In the genomic region with DNA sequence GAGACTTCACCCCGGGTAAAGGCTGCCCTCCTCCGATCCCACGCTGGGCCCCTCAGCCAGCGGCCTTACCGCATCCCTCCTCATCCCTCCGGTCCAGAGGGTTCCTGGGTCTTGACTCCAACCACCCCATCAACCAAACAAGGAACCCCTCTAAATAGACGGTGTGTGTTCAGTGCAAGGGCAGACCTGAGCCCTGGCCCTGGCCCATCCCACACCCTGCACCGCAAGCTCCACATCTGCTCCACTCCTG, we compare ENCODE assay signal across 12 cellular contexts. TPM values are rescaled to one million over a fixed set of nuclear protein-coding genes. Genes with fewer than 3 reads are reported as not detected.
A peak's percentile ranks its signal among the peaks of the same experiment; 100 is the strongest.
DNase-seq lines count a peak whose midpoint lies in the region; ATAC-seq and TF ChIP-seq lines count a peak whose summit lies in the region.
"Had no signal": no experiment of that assay in that cellular context is flagged by ENCODE, and none has a peak within 500 bp of the region (broad histone marks: within the 10 kb centered on the region; RNA-seq: fewer than 3 reads in every experiment).

No MANE protein-coding gene starts in this region.

- peaks cover 3% of the 10 kb centered on the region for H4K20me1 ChIP-seq in H9 (ENCODE audit: control insufficient read depth, insufficient read depth, insufficient read length)

- H2BK120ac ChIP-seq in H9 (ENCODE audit: low read depth, low read length, poor library complexity, severe bottlenecking): no peak overlapping the region

- H4K8ac ChIP-seq in H9 (replicated peaks; ENCODE audit: insufficient read length, low read depth, low read length): no peak overlapping the region

- H3K9me3 ChIP-seq in H9 (ENCODE audit: control insufficient read depth, low read depth, low read length): no peaks in the 10 kb centered on the region
- H3K9me3 ChIP-seq in WERI-Rb-1 (ENCODE audit: severe bottlenecking): peaks cover 4% of the 10 kb centered on the region
- no peaks in the 10 kb centered on the region for H3K9me3 ChIP-seq in prostate gland
- H3K9me3 ChIP-seq: psoas muscle had no signal

- H3K9me3 Mint-ChIP-seq in H9: peaks cover 10 to 17% of the 10 kb centered on the region in 2 experiments; a peak in 4 of 5 replicates

- peaks cover 29 to 37% (median 32%) of the 10 kb centered on the region in 3 experiments for H3K36me3 Mint-ChIP-seq in H9 (ENCODE audit: insufficient read depth in 1 of 3, low read depth in 3 of 3)

- no peak overlapping the region for H3K56ac ChIP-seq in H9 (ENCODE audit: insufficient read length, low read depth, low read length)

- H3K4me3 Mint-ChIP-seq in H9: peak overlapping the region; percentile 71 to 84

- peaks cover 15% of the 10 kb centered on the region for H3K23me2 ChIP-seq in H9 (ENCODE audit: insufficient read length, low read depth, low read length, poor library complexity, severe bottlenecking)

- TF ChIP-seq CTCF in H9 (conservative IDR thresholded peaks at IDR 0.05) (no peak), WERI-Rb-1 (IDR thresholded peaks at IDR 0.05; ENCODE audit: low read depth, low read length) (no peak), prostate gland (IDR thresholded peaks at IDR 0.05) (no peak)

- no peak overlapping the region for H2BK5ac ChIP-seq in H9 (ENCODE audit: insufficient read length, low read length)

- H2AFZ ChIP-seq in H9 (ENCODE audit: low read length): no peak overlapping the region

- peaks cover 22% of the 10 kb centered on the region for H3K27me3 Mint-ChIP-seq in H9 (ENCODE audit: low read depth)

- peak overlapping the region; percentile 10 for H4K91ac ChIP-seq in H9 (ENCODE audit: insufficient read length, low read depth, low read length)

- no peak overlapping the region for H2BK15ac ChIP-seq in H9 (ENCODE audit: low read depth, low read length)

- no peaks in the 10 kb centered on the region for H3K27me3 ChIP-seq in H9 (ENCODE audit: insufficient read depth, low read length)
- no peaks in the 10 kb centered on the region for H3K27me3 ChIP-seq in WERI-Rb-1 (ENCODE audit: insufficient read depth, low read depth, severe bottlenecking)
- no peaks in the 10 kb centered on the region for H3K27me3 ChIP-seq in prostate gland (replicated peaks; ENCODE audit: insufficient read depth)

- WGBS in H9 (ENCODE audit: extremely low coverage, insufficient read length, low lambda C conversion rate): no CpG with 5 or more reads among the region's 8 CpGs
- 91% methylated on average over 8 of the region's 8 CpGs for WGBS in prostate gland

- DNase-seq in H9 (no peak), WERI-Rb-1 (no peak), prostate gland (ENCODE audit: low spot score) (no peak), NCI-H774 (lab: John Stamatoyannopoulos, UW) (no peak)
- DNase-seq: cortex of kidney, mammary epithelial cell had no signal

- intact Hi-C loops in prostate gland (cut with DNase I): no loop called here

- ATAC-seq in HG03039 (IDR thresholded peaks at IDR 0.05; ENCODE audit: unreplicated experiment): no peak
- ATAC-seq in activated CD4-positive, CD25-positive, alpha-beta regulatory T cell treated with anti-CD3 and anti-CD28 coated beads, Interleukin-2, amount 50 U/mL, for 24 hours: no peak

- peaks cover 37% of the 10 kb centered on the region for H3K36me3 ChIP-seq in WERI-Rb-1
- no peaks in the 10 kb centered on the region for H3K36me3 ChIP-seq in prostate gland

- H3K9ac ChIP-seq in H9 (ENCODE audit: extremely low read depth, insufficient read length, low read length): no peak overlapping the region

- H2BK12ac ChIP-seq in H9 (ENCODE audit: insufficient read length, low read depth, low read length): no peak overlapping the region

- H3K27ac ChIP-seq in H9 (ENCODE audit: insufficient read length, low read depth, low read length): no peak overlapping the region
- peak overlapping the region; percentile 94 for H3K27ac ChIP-seq in WERI-Rb-1
- H3K27ac ChIP-seq in prostate gland: no peak overlapping the region
- H3K27ac ChIP-seq: C4-2B, psoas muscle had no signal

- H3K23ac ChIP-seq in H9 (ENCODE audit: insufficient read length, low read depth, low read length): no peak overlapping the region

- H3K14ac ChIP-seq in H9 (ENCODE audit: insufficient read depth, low read length): 0 out of 2 replicates have a peak overlapping the region, but pooled peaks have one; percentile 64

- no peak overlapping the region for H2BK20ac ChIP-seq in H9 (ENCODE audit: low read depth, low read length, poor library complexity, severe bottlenecking)

- H3K4me1 ChIP-seq in H9 (ENCODE audit: insufficient read depth, low read length) (no peaks in the 10 kb centered on the region; the same call in 1 of the 2 replicates), prostate gland (replicated peaks) (no peaks in the 10 kb centered on the region)

- peaks cover 52% of the 10 kb centered on the region for H3K79me2 ChIP-seq in H9 (ENCODE audit: insufficient read depth, low read length)

- no peak overlapping the region for H2AK5ac ChIP-seq in H9 (ENCODE audit: insufficient read length, low read length)

- TF ChIP-seq POLR2A in prostate gland (IDR thresholded peaks at IDR 0.05): no peak

- H4K5ac ChIP-seq in H9 (ENCODE audit: insufficient read length, low read depth, low read length): peak overlapping the region; percentile 48

- peak overlapping the region; percentile 70 for H3K4me2 ChIP-seq in H9 (ENCODE audit: insufficient read depth, insufficient read length, low read length)

- peaks cover 17 to 35% of the 10 kb centered on the region in 2 experiments for H3K4me1 Mint-ChIP-seq in H9

- no peak overlapping the region for H3T11ph ChIP-seq in H9 (ENCODE audit: low read length)

- peaks cover 5% of the 10 kb centered on the region for H3K79me1 ChIP-seq in H9 (ENCODE audit: insufficient read depth, low read depth, low read length, poor library complexity, severe bottlenecking)

- H3K4me3 ChIP-seq in WERI-Rb-1 (ENCODE audit: low read depth, low read length): peak overlapping the region; percentile 73
- peak overlapping the region; percentile 84 for H3K4me3 ChIP-seq in iPS-11a (ENCODE audit: low read depth, low read length)
- H3K4me3 ChIP-seq in prostate gland: peak overlapping the region; percentile 33 to 55

- peak overlapping the region; percentile 69 for H3K18ac ChIP-seq in H9 (ENCODE audit: insufficient read length, low read depth, low read length)

- no peak overlapping the region; the same call in 1 of the 2 replicates for H3K4ac ChIP-seq in H9 (ENCODE audit: low read depth, low read length)

- peak overlapping the region; percentile 70 to 89 (median 77); a peak in 5 of 7 replicates for H3K27ac Mint-ChIP-seq in H9

RNA-seq across cellular contexts. Expression of a gene that starts 1.8 kb away (rescaled TPM):
- total RNA-seq in H9 (2021) (188 and 204 TPM in 2 replicates), prostate gland (10 to 100 TPM; 18.9 to 55.8 TPM)

RNA-seq across cellular contexts. Expression of a gene that starts 50.4 kb away (rescaled TPM):
- not detected in 2 replicates for total RNA-seq in H9 (2021)
- not detected for total RNA-seq in prostate gland
- total RNA-seq: mammary epithelial cell, urinary bladder had no signal
